2 cellular contexts compared by ENCODE assay signal in genomic region chr3:49098910-49099630, GRCh38.
A peak's percentile ranks its signal among the peaks of the same experiment; 100 is the strongest.
TF ChIP-seq lines count a peak whose summit lies in the region.

No MANE protein-coding gene starts in this region.

TF ChIP-seq in A549, 52 proteins besides CTCF, POLR2A, EP300 and RAD21:
- no peak for TF ChIP-seq JUNB (IDR thresholded peaks at IDR 0.05)
- TF ChIP-seq CBX2 (IDR thresholded peaks at IDR 0.05; ENCODE audit: borderline replicate concordance, low read depth): no peak
- TF ChIP-seq FOSL2 (IDR thresholded peaks at IDR 0.05): no peak
- TF ChIP-seq FOSL2 (CRISPR knock-in tag; IDR thresholded peaks at IDR 0.05): 0 out of 2 replicates have a peak, but pooled peaks have one; percentile 10
- no peak for TF ChIP-seq MYC (IDR thresholded peaks at IDR 0.05; ENCODE audit: borderline replicate concordance, low read length)
TF ChIP-seq in A549: peak in this region for 1.

TF ChIP-seq in K562, 482 proteins besides CTCF, POLR2A, EP300 and RAD21:
- TF ChIP-seq EZH2 (IDR thresholded peaks at IDR 0.05; ENCODE audit: borderline replicate concordance, low read depth, low read length) (no peak), FUS (optimal IDR thresholded peaks at IDR 0.05; ENCODE audit: low read depth, low read length) (no peak), PATZ1 (CRISPR knock-in tag; IDR thresholded peaks at IDR 0.05; ENCODE audit: borderline replicate concordance) (no peak), PREB (CRISPR knock-in tag; IDR thresholded peaks at IDR 0.05) (no peak), ZEB2 (IDR thresholded peaks at IDR 0.05) (no peak), CAMTA2 (CRISPR knock-in tag; conservative IDR thresholded peaks at IDR 0.05) (no peak), SMAD4 (CRISPR knock-in tag; conservative IDR thresholded peaks at IDR 0.05) (no peak), ZNF217 (CRISPR knock-in tag; IDR thresholded peaks at IDR 0.05) (no peak), ZNF277 (CRISPR knock-in tag; IDR thresholded peaks at IDR 0.05; ENCODE audit: borderline replicate concordance) (no peak), ZNF668 (CRISPR knock-in tag; IDR thresholded peaks at IDR 0.05) (no peak), CHD2 (IDR thresholded peaks at IDR 0.05; ENCODE audit: low read depth, low read length) (no peak), HBP1 (CRISPR knock-in tag; IDR thresholded peaks at IDR 0.05) (no peak), L3MBTL2 (IDR thresholded peaks at IDR 0.05) (no peak), FOXP4 (CRISPR knock-in tag; IDR thresholded peaks at IDR 0.05; ENCODE audit: borderline replicate concordance) (no peak), MEF2A (IDR thresholded peaks at IDR 0.05; ENCODE audit: control insufficient read depth, low read depth, low read length) (no peak), C11orf30 (IDR thresholded peaks at IDR 0.05; ENCODE audit: low read depth) (no peak), ERF (CRISPR knock-in tag; IDR thresholded peaks at IDR 0.05) (no peak), HDAC6 (IDR thresholded peaks at IDR 0.05; ENCODE audit: low read depth, low read length) (no peak), NCOA4 (IDR thresholded peaks at IDR 0.05; ENCODE audit: partially characterized antibody) (no peak), LARP7 (IDR thresholded peaks at IDR 0.05) (no peak)
